13 cellular contexts compared by ENCODE assay signal in genomic region chr4:9122711-9123110, GRCh38. TPM values are rescaled to one million over a fixed set of nuclear protein-coding genes. Genes with fewer than 3 reads are reported as not detected.
DNase-seq lines count a peak whose midpoint lies in the region; FAIRE-seq and TF ChIP-seq lines count a peak whose summit lies in the region.
"Not testable (repeated sequence)": the region's sequence is repeated elsewhere in the genome, so short reads cannot be mapped to it uniquely, and the experiment has no call there.
"Had no signal": no experiment of that assay in that cellular context is flagged by ENCODE, and none has a peak within 500 bp of the region (broad histone marks: within the 10 kb centered on the region; RNA-seq: fewer than 3 reads in every experiment).

No MANE protein-coding gene starts in this region.

- not testable (repeated sequence) for TF ChIP-seq POLR2A in testis (IDR thresholded peaks at IDR 0.05)

- H3K27ac Mint-ChIP-seq in astrocyte (ENCODE audit: unreplicated experiment) = peak overlapping the region; percentile 38

- not testable (repeated sequence) for H3K4me2 ChIP-seq in astrocyte (ENCODE audit: low read length)

- H3K27me3 Mint-ChIP-seq in astrocyte (ENCODE audit: low read depth, unreplicated experiment) = not testable (repeated sequence)

- H3K27ac ChIP-seq in astrocyte (ENCODE audit: low read depth, low read length) = not testable (repeated sequence)
- peak overlapping the region in 1 of 2 donors; percentile 29 for H3K27ac ChIP-seq in testis

- H3K79me2 ChIP-seq in astrocyte (ENCODE audit: insufficient read depth, low read length) = not testable (repeated sequence)

- not testable (repeated sequence) for H2AFZ ChIP-seq in astrocyte (ENCODE audit: low read depth, low read length)

- not testable (repeated sequence) for H3K36me3 ChIP-seq in astrocyte (ENCODE audit: insufficient read depth, low read length); testis (ENCODE audit: low read depth, missing control alignments)

- H3K4me1 Mint-ChIP-seq in astrocyte (ENCODE audit: low read depth, unreplicated experiment) = not testable (repeated sequence)

- H4K20me1 ChIP-seq in astrocyte (ENCODE audit: insufficient read depth, low read length) = not testable (repeated sequence)

- peak; percentile 5 for DNase-seq in M059J (ENCODE audit: low read depth)
- DNase-seq in RPMI8226 = peak; percentile 5
- DNase-seq in astrocyte (ENCODE audit: low read depth) = not testable (repeated sequence)
- DNase-seq in choroid plexus epithelial cell (ENCODE audit: low read depth) = peak; percentile 31
- peak; percentile 0 for DNase-seq in fibroblast of villous mesenchyme (ENCODE audit: low read depth)
- peak; percentile 65 for DNase-seq in testis

- WGBS in testis, 2 donors = 10 to 21% methylated on average over 8 of the region's 8 CpGs

- H3K27me3 ChIP-seq in astrocyte (ENCODE audit: insufficient read depth, low read length); testis: not testable (repeated sequence)

- H3K4me3 ChIP-seq in astrocyte (ENCODE audit: insufficient read depth, low read depth, low read length); choroid plexus epithelial cell (ENCODE audit: low read depth, low read length); fibroblast of villous mesenchyme (ENCODE audit: low read depth, low read length); testis: not testable (repeated sequence)

- not testable (repeated sequence) for TF ChIP-seq CTCF in astrocyte (IDR thresholded peaks at IDR 0.05; ENCODE audit: insufficient read depth, low read depth, low read length); choroid plexus epithelial cell (conservative IDR thresholded peaks at IDR 0.05; ENCODE audit: low read depth, low read length); fibroblast of villous mesenchyme (IDR thresholded peaks at IDR 0.05; ENCODE audit: insufficient read depth, low read depth, low read length); testis (IDR thresholded peaks at IDR 0.05)

- H3K9ac ChIP-seq in astrocyte (ENCODE audit: low read length) = not testable (repeated sequence)

- H3K9me3 ChIP-seq in astrocyte (ENCODE audit: insufficient read depth, low read depth, low read length); testis: not testable (repeated sequence)

- H3K36me3 Mint-ChIP-seq in astrocyte (ENCODE audit: low read depth, unreplicated experiment) = not testable (repeated sequence)

- H3K4me3 Mint-ChIP-seq in astrocyte (ENCODE audit: unreplicated experiment) = not testable (repeated sequence)

- H3K4me1 ChIP-seq in astrocyte (ENCODE audit: insufficient read depth, low read length); testis: not testable (repeated sequence)

- H3K9me3 Mint-ChIP-seq in astrocyte (ENCODE audit: unreplicated experiment) = not testable (repeated sequence)

- not testable (repeated sequence) for FAIRE-seq in astrocyte (lab: Jason Lieb, UNC)

- intact Hi-C loops in testis (cut with DNase I; ENCODE audit: low total_unique reads) = not testable (repeated sequence)

RNA-seq across cellular contexts. Expression of gene FAM90A26, which starts 47.5 kb away (rescaled TPM):
- not detected in 2 replicates for total RNA-seq in M059J (2014; rRNA removed; shearing (Covaris generic))
- total RNA-seq in astrocyte = not detected in 2 replicates
- total RNA-seq in fibroblast of villous mesenchyme = not detected in 2 replicates
- not detected for total RNA-seq in testis
- not detected for polyA plus RNA-seq in testis (ENCODE audit: insufficient read depth, low read depth, low replicate concordance)
- total RNA-seq: CD8-positive, alpha-beta memory T cell; G401; GM23338; H4; H9 had no signal
- polyA plus RNA-seq: A549; CD14-positive monocyte; CD8-positive, alpha-beta memory T cell had no signal
